ENCODE assay signal across 26 cellular contexts in genomic region chr17:51189162-51189561, GRCh38.
"Had no signal": no experiment of that assay in that cellular context is flagged by ENCODE, and none has a peak within 500 bp of the region (broad histone marks: within the 10 kb centered on the region; RNA-seq: fewer than 3 reads in every experiment).

No MANE protein-coding gene starts in this region.

- H3K4me1 Mint-ChIP-seq: brain, WTC11 had no signal

- H3K9me3 Mint-ChIP-seq: activated naive CD4-positive, alpha-beta T cell treated with anti-CD3 and anti-CD28 coated beads for 36 hours; activated T-helper 17 cell treated with anti-CD3 and anti-CD28 coated beads, Interleukin-2, amount 50 U/mL, for 72 hours; brain; WTC11 had no signal

- DNase-seq: activated CD4-positive, alpha-beta T cell treated with anti-CD3 and anti-CD28 coated beads for 48 hours; activated CD4-positive, alpha-beta T cell treated with anti-CD3 and anti-CD28 coated beads, Interleukin-2, amount 50 U/mL, for 4 hours; activated CD4-positive, CD25-positive, alpha-beta regulatory T cell treated with anti-CD3 and anti-CD28 coated beads, Interleukin-2, amount 50 U/mL, for 72 hours; activated CD8-positive, alpha-beta memory T cell treated with anti-CD3 and anti-CD28 coated beads, Interleukin-2, amount 50 U/mL, for 48 hours; activated CD8-positive, alpha-beta T cell treated with anti-CD3 and anti-CD28 coated beads, Interleukin-2, amount 10 ng/mL, durations not matched to agents 7 days and 5 days; activated gamma-delta T cell; activated naive CD4-positive, alpha-beta T cell treated with anti-CD3 and anti-CD28 coated beads for 36 hours; activated T-cell treated with anti-CD3 and anti-CD28 coated beads, Interleukin-2, amount 50 U/mL, for 1 hour; amniotic stem cell; MG63; MV-4-11; NCI-H1092 treated with DMSO at 0.1 percent for 48 hours; NCI-H1417 treated with DMSO at 0.1 percent for 48 hours; NCI-H1694; NCI-H2029; NCI-H345; NCI-H510A; NCI-H526 treated with DMSO at 0.1 percent for 48 hours; NCI-H82; SIG-M5; T-helper 17 cell; T-helper 9 cell had no signal

- H3K9me3 ChIP-seq: MG63 had no signal

- H3K4me3 Mint-ChIP-seq: activated CD8-positive, alpha-beta T cell treated with anti-CD3 and anti-CD28 coated beads, Interleukin-2, amount 10 ng/mL, durations not matched to agents 7 days and 5 days; activated naive CD4-positive, alpha-beta T cell treated with anti-CD3 and anti-CD28 coated beads for 36 hours; activated T-helper 17 cell treated with anti-CD3 and anti-CD28 coated beads, Interleukin-2, amount 50 U/mL, for 72 hours; brain; T-helper 17 cell; WTC11 had no signal

- H3K4me3 ChIP-seq: MG63 had no signal

- H3K27ac Mint-ChIP-seq: activated CD8-positive, alpha-beta T cell treated with anti-CD3 and anti-CD28 coated beads, Interleukin-2, amount 10 ng/mL, durations not matched to agents 7 days and 5 days; activated naive CD4-positive, alpha-beta T cell treated with anti-CD3 and anti-CD28 coated beads for 36 hours; activated T-helper 17 cell treated with anti-CD3 and anti-CD28 coated beads, Interleukin-2, amount 50 U/mL, for 72 hours; T-helper 17 cell; WTC11 had no signal

- FAIRE-seq: astrocyte had no signal

- H3K27me3 Mint-ChIP-seq: activated T-helper 17 cell treated with anti-CD3 and anti-CD28 coated beads, Interleukin-2, amount 50 U/mL, for 72 hours; brain; T-helper 17 cell had no signal

- H3K27me3 ChIP-seq: MG63 had no signal

- ATAC-seq: activated CD8-positive, alpha-beta T cell treated with anti-CD3 and anti-CD28 coated beads, Interleukin-2, amount 10 ng/mL, durations not matched to agents 7 days and 5 days; activated T-helper 17 cell treated with anti-CD3 and anti-CD28 coated beads, Interleukin-2, amount 50 U/mL, for 72 hours; T-helper 17 cell; WTC11 had no signal
